Comparison of ENCODE assay signal across 9 cellular contexts in the genomic region with DNA sequence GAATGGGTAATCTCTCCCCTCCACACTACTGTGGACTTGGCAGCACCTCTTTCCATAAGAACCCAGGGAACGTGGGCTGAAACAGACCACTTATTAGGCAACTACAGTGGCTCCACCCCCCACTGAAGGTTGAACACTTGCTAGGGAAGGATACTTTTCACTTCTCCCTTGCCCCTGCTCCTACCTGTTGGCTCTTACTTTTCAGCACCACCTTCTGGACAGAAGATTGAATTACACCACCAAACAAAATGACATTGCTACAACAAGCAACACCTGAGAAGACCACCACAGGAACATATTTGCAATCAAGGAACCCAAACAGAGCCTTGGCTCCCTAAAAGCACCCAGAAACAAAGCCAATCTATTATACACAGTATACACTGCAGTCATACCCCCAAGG.
DNase-seq lines count a peak whose midpoint lies in the region; FAIRE-seq and TF ChIP-seq lines count a peak whose summit lies in the region.
"Had no signal": no experiment of that assay in that cellular context is flagged by ENCODE, and none has a peak within 500 bp of the region (broad histone marks: within the 10 kb centered on the region; RNA-seq: fewer than 3 reads in every experiment).

No MANE protein-coding gene starts in this region.

- H3K9me2 ChIP-seq in Loucy (replicated peaks; ENCODE audit: low read depth, low read length): no peaks in the 10 kb centered on the region

- H3K36me3 ChIP-seq in Loucy (ENCODE audit: insufficient read depth, low read length) (no peaks in the 10 kb centered on the region), H1 (ENCODE audit: control insufficient read depth in 2 of 4, insufficient read depth in 4 of 4, low read length in 3 of 4) (no peaks in the 10 kb centered on the region), smooth muscle cell (ENCODE audit: low read depth) (no peaks in the 10 kb centered on the region)

- no peaks in the 10 kb centered on the region for H3K9me3 Mint-ChIP-seq in activated naive CD4-positive, alpha-beta T cell treated with anti-CD3 and anti-CD28 coated beads, Interleukin-2, amount 10 ng/mL, durations not matched to agents 7 days and 5 days

- TF ChIP-seq EP300 in H1 (IDR thresholded peaks at IDR 0.05; ENCODE audit: borderline replicate concordance in 1 of 2, low read depth in 2 of 2, low read length in 2 of 2): no peak

- FAIRE-seq in H1 (lab: Jason Lieb, UNC): peak; percentile 95

- H3K27me3 ChIP-seq in Loucy (ENCODE audit: insufficient read depth, low read length, poor library complexity, severe bottlenecking) (no peaks in the 10 kb centered on the region), H1 (replicated peaks in 1 of 4; ENCODE audit: control insufficient read depth in 3 of 4, extremely low read depth in 1 of 4, insufficient read depth in 3 of 4, low read length in 3 of 4) (no peaks in the 10 kb centered on the region), smooth muscle cell (ENCODE audit: low read depth) (peaks cover 24% of the 10 kb centered on the region)

- no peak overlapping the region for H3K56ac ChIP-seq in H1 (replicated peaks; ENCODE audit: insufficient read length, low read depth, low read length)

- no peak overlapping the region for H4K91ac ChIP-seq in H1 (replicated peaks; ENCODE audit: insufficient read length, low read length)

- 40% methylated on average over 1 of the region's 1 CpG; no CpG with 5 or more reads in 1 of the 2 experiments for WGBS in H1 (ENCODE audit: extremely low coverage in 1 of 2, insufficient coverage in 1 of 2, insufficient read length in 1 of 2, insufficient replicate concordance in 2 of 2, low coverage in 1 of 2, low lambda C conversion rate in 2 of 2, missing lambda C conversion rate in 1 of 2), 2 experiments
- 25% methylated on average over 1 of the region's 1 CpG for WGBS in smooth muscle cell (ENCODE audit: low lambda C conversion rate)

- H3K79me1 ChIP-seq in H1 (ENCODE audit: low read depth, low read length): no peaks in the 10 kb centered on the region

- no peaks in the 10 kb centered on the region for H3K4me1 ChIP-seq in Loucy (ENCODE audit: insufficient read depth, low read length, poor library complexity, severe bottlenecking)
- H3K4me1 ChIP-seq in H1 (replicated peaks in 1 of 4; ENCODE audit: control insufficient read depth in 3 of 4, insufficient read depth in 4 of 4, low read length in 3 of 4): no peaks in the 10 kb centered on the region; a peak in 1 of 7 replicates
- no peaks in the 10 kb centered on the region for H3K4me1 ChIP-seq in smooth muscle cell (ENCODE audit: low read depth)

- no peak overlapping the region for H3K14ac ChIP-seq in H1 (ENCODE audit: insufficient read length)

- H3K23ac ChIP-seq in H1 (ENCODE audit: insufficient read length): no peak overlapping the region

- POLR2A ChIA-PET in H1 (lab: Charles Lee; ENCODE audit: partially characterized antibody): no interaction called here

- H3K9ac ChIP-seq in Loucy (ENCODE audit: low read depth, low read length, poor library complexity, severe bottlenecking) (no peak overlapping the region), H1 (replicated peaks in 1 of 4; ENCODE audit: extremely low read depth in 1 of 4, low read depth in 3 of 4, low read length in 3 of 4) (no peak overlapping the region), smooth muscle cell (ENCODE audit: low read depth) (no peak overlapping the region)

- no peak overlapping the region for H2BK15ac ChIP-seq in H1 (ENCODE audit: low read length)

- no peak overlapping the region for H3K4ac ChIP-seq in H1 (replicated peaks; ENCODE audit: insufficient read length, low read depth, low read length)

- no peaks in the 10 kb centered on the region for H3K36me3 Mint-ChIP-seq in activated naive CD4-positive, alpha-beta T cell treated with anti-CD3 and anti-CD28 coated beads, Interleukin-2, amount 10 ng/mL, durations not matched to agents 7 days and 5 days

- no peak overlapping the region for H2BK20ac ChIP-seq in H1 (ENCODE audit: low read length)

- no peak for TF ChIP-seq POLR2A in H1 (IDR thresholded peaks at IDR 0.05; ENCODE audit: control extremely low read depth in 1 of 2, low read depth in 2 of 2, low read length in 2 of 2)

- H3K27me3 Mint-ChIP-seq in activated naive CD4-positive, alpha-beta T cell treated with anti-CD3 and anti-CD28 coated beads, Interleukin-2, amount 10 ng/mL, durations not matched to agents 7 days and 5 days: peaks cover 26% of the 10 kb centered on the region

- peak; percentile 7 for DNase-seq in NCI-H82 (lab: John Stamatoyannopoulos, UW)
- no peak for DNase-seq in NCI-H82 treated with DMSO at 0.1 percent for 48 hours (lab: John Stamatoyannopoulos, UW; ENCODE audit: unreplicated experiment)
- no peak for DNase-seq in H1 (ENCODE audit: low read depth in 1 of 2, low spot score in 2 of 2)
- no peak for DNase-seq in smooth muscle cell (lab: John Stamatoyannopoulos, UW; ENCODE audit: unreplicated experiment)
- DNase-seq in activated naive CD4-positive, alpha-beta T cell treated with anti-CD3 and anti-CD28 coated beads, Interleukin-2, amount 10 ng/mL, durations not matched to agents 7 days and 5 days: no peak
- no peak for DNase-seq in NCI-H526 treated with DMSO at 0.1 percent for 48 hours (lab: John Stamatoyannopoulos, UW)
- no peak for DNase-seq in substantia nigra (lab: John Stamatoyannopoulos, UW)
- DNase-seq: stimulated activated CD8-positive, alpha-beta memory T cell treated with anti-CD3 and anti-CD28 coated beads, Interleukin-4, amount 100 ng/mL, for 48 hours had no signal

- no peaks in the 10 kb centered on the region for H3K4me1 Mint-ChIP-seq in activated naive CD4-positive, alpha-beta T cell treated with anti-CD3 and anti-CD28 coated beads, Interleukin-2, amount 10 ng/mL, durations not matched to agents 7 days and 5 days

- H3F3A ChIP-seq in Loucy (ENCODE audit: low read depth): no peaks in the 10 kb centered on the region
- H3F3A ChIP-seq in smooth muscle cell (ENCODE audit: low read depth): no peaks in the 10 kb centered on the region

- H3K79me2 ChIP-seq in Loucy (ENCODE audit: insufficient read depth, low read length) (no peaks in the 10 kb centered on the region), H1 (ENCODE audit: control insufficient read depth in 1 of 2, insufficient read depth in 2 of 2, low read length in 2 of 2) (no peaks in the 10 kb centered on the region), smooth muscle cell (ENCODE audit: low read depth) (no peaks in the 10 kb centered on the region)

- H2AFZ ChIP-seq in Loucy (ENCODE audit: low read length) (no peak overlapping the region), H1 (ENCODE audit: low read length) (no peak overlapping the region; the same call in 1 of the 2 replicates), smooth muscle cell (ENCODE audit: low read depth) (no peak overlapping the region)

- no peak overlapping the region for H2AK5ac ChIP-seq in H1 (ENCODE audit: low read depth, low read length)

- H3K27ac ChIP-seq in H1 (ENCODE audit: low read depth, low read length): no peak overlapping the region
- H3K27ac ChIP-seq in smooth muscle cell (ENCODE audit: low read depth): no peak overlapping the region
- H3K27ac ChIP-seq in substantia nigra (ENCODE audit: low read depth, low read length, poor library complexity, severe bottlenecking): no peak overlapping the region

- H3K23me2 ChIP-seq in H1 (ENCODE audit: low read depth, low read length): no peaks in the 10 kb centered on the region

- no peak overlapping the region for H3K4me2 ChIP-seq in Loucy (ENCODE audit: low read depth, low read length, poor library complexity, severe bottlenecking)
- H3K4me2 ChIP-seq in H1 (ENCODE audit: insufficient read depth in 1 of 2, low read depth in 2 of 2, low read length in 2 of 2): no peak overlapping the region
- H3K4me2 ChIP-seq in smooth muscle cell: no peak overlapping the region

- TF ChIP-seq RAD21 in H1 (IDR thresholded peaks at IDR 0.05 in 1 of 2, conservative IDR thresholded peaks at IDR 0.05 in 1 of 2; ENCODE audit: low read depth in 2 of 2, low read length in 2 of 2): peak; percentile 59 to 71

- H4K5ac ChIP-seq in H1 (ENCODE audit: insufficient read length, low read depth, low read length): no peak overlapping the region

- H3K27ac Mint-ChIP-seq in activated naive CD4-positive, alpha-beta T cell treated with anti-CD3 and anti-CD28 coated beads, Interleukin-2, amount 10 ng/mL, durations not matched to agents 7 days and 5 days: no peak overlapping the region

- no peak overlapping the region for H3K4me3 Mint-ChIP-seq in activated naive CD4-positive, alpha-beta T cell treated with anti-CD3 and anti-CD28 coated beads, Interleukin-2, amount 10 ng/mL, durations not matched to agents 7 days and 5 days

- no peak overlapping the region for H2BK120ac ChIP-seq in H1 (replicated peaks; ENCODE audit: low read depth, low read length)

- no peaks in the 10 kb centered on the region for H4K20me1 ChIP-seq in Loucy (ENCODE audit: insufficient read depth, low read length, poor library complexity, severe bottlenecking)
- no peaks in the 10 kb centered on the region for H4K20me1 ChIP-seq in H1 (replicated peaks in 1 of 2; ENCODE audit: control insufficient read depth in 1 of 2, insufficient read depth in 2 of 2, low read length in 2 of 2)
- H4K20me1 ChIP-seq in smooth muscle cell (ENCODE audit: low read depth): no peaks in the 10 kb centered on the region

- no peak overlapping the region for H4K8ac ChIP-seq in H1 (ENCODE audit: extremely low read depth, insufficient read depth, low read length)

- H3K18ac ChIP-seq in H1 (ENCODE audit: extremely low read depth, low read length): no peak overlapping the region

- CTCF ChIA-PET in H1 (lab: Charles Lee; ENCODE audit: partially characterized antibody): interaction anchor here (0.6 to 13.0 kb wide), 41 partner anchors 9 to 1004 kb away, joined by 3 to 116 read pairs (median 4); no protein-coding TSS in a partner anchor
- CTCF ChIA-PET in activated naive CD4-positive, alpha-beta T cell treated with anti-CD3 and anti-CD28 coated beads, Interleukin-2, amount 10 ng/mL, durations not matched to agents 7 days and 5 days (lab: Charles Lee): interaction anchor here (0.6 to 2.0 kb wide), 8 partner anchors 8 to 210 kb away, joined by 3 to 15 read pairs (median 3); no protein-coding TSS in a partner anchor

- no peaks in the 10 kb centered on the region for H3K9me3 ChIP-seq in Loucy (ENCODE audit: insufficient read depth, low read depth, low read length)
- peaks cover 0 to 3% of the 10 kb centered on the region in 2 experiments; a peak in 1 of 4 replicates for H3K9me3 ChIP-seq in H1 (ENCODE audit: insufficient read depth in 2 of 2, low read depth in 1 of 2, low read length in 1 of 2)
- no peaks in the 10 kb centered on the region for H3K9me3 ChIP-seq in smooth muscle cell (replicated peaks; ENCODE audit: low read depth)

- TF ChIP-seq CTCF in Loucy (conservative IDR thresholded peaks at IDR 0.05; ENCODE audit: low read length): peak; percentile 68
- peak in 2 of 3 experiments; percentile 63 to 66; a peak in 3 of 4 replicates for TF ChIP-seq CTCF in H1 (IDR thresholded peaks at IDR 0.05; ENCODE audit: control extremely low read depth in 1 of 3, insufficient read depth in 1 of 3, low read depth in 1 of 3, low read length in 3 of 3)
- peak; percentile 34 for TF ChIP-seq CTCF in smooth muscle cell (IDR thresholded peaks at IDR 0.05; ENCODE audit: borderline replicate concordance, insufficient read depth, poor library complexity, severe bottlenecking)

- no peak overlapping the region for H2BK5ac ChIP-seq in H1 (ENCODE audit: low read depth, low read length)

- H3K4me3 ChIP-seq in Loucy (ENCODE audit: low read length, poor library complexity, severe bottlenecking): no peak overlapping the region
- H3K4me3 ChIP-seq in H1 (ENCODE audit: extremely low read depth in 1 of 4, insufficient read depth in 2 of 4, low read depth in 3 of 4, low read length in 4 of 4): no peak overlapping the region
- H3K4me3 ChIP-seq in smooth muscle cell: no peak overlapping the region

- no peak overlapping the region for H2BK12ac ChIP-seq in H1 (ENCODE audit: low read depth, low read length)
